In genomic region chrX:72048515-72049455, GRCh38 we compare ENCODE assay signal across 1 cellular context.
TF ChIP-seq lines count a peak whose summit lies in the region.

No MANE protein-coding gene starts in this region.

TF ChIP-seq in K562, 482 proteins besides CTCF, POLR2A, EP300 and RAD21:
- no peak for TF ChIP-seq ATF2 (CRISPR knock-in tag; IDR thresholded peaks at IDR 0.05)
- TF ChIP-seq GABPB2 (CRISPR knock-in tag; conservative IDR thresholded peaks at IDR 0.05), result no peak
- peak; percentile 67 for TF ChIP-seq NFIC (IDR thresholded peaks at IDR 0.05)
- TF ChIP-seq ETV1 (tag; conservative IDR thresholded peaks at IDR 0.05; ENCODE audit: low read depth), result no peak
